Comparison of ENCODE assay signal across 23 cellular contexts in the genomic region with DNA sequence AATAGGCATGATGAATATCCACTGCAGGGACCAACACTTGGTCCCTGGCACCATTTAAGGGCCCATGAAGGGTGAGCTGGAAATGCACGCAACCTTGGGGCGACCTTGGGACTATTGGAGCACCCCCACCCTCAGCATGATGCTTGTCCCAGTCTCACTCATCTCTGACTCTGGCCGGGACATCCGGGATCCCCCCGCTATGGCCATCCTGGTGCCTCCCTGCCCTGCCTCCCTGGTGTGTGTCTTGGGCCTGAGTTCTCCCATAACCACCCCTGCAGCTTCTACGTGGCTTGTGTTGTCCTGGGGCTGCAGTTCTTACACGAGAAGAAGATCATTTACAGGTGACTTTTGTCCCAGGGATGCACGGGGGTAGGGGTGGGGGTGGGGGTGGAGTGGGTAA. TPM values are rescaled to one million over a fixed set of nuclear protein-coding genes. Genes with fewer than 3 reads are reported as not detected.
DNase-seq lines count a peak whose midpoint lies in the region; ATAC-seq, FAIRE-seq and TF ChIP-seq lines count a peak whose summit lies in the region.
"Had no signal": no experiment of that assay in that cellular context is flagged by ENCODE, and none has a peak within 500 bp of the region (broad histone marks: within the 10 kb centered on the region; RNA-seq: fewer than 3 reads in every experiment).

No MANE protein-coding gene starts in this region.

- H3K4me3 ChIP-seq in left ventricle myocardium inferior (no peak overlapping the region), kidney (ENCODE audit: low read length in 2 of 2) (no peak overlapping the region), aorta (ENCODE audit: low read length in 2 of 2) (no peak overlapping the region), BE2C (ENCODE audit: low read depth, low read length) (no peak overlapping the region)
- H3K4me3 ChIP-seq: HAP-1 had no signal

- H3K4me1 ChIP-seq in left ventricle myocardium inferior (no peaks in the 10 kb centered on the region), kidney (ENCODE audit: control insufficient read depth in 1 of 2, insufficient read depth in 1 of 2, low read depth in 1 of 2, low read length in 2 of 2) (peaks cover 0 to 2% of the 10 kb centered on the region in 2 donors), aorta (ENCODE audit: control insufficient read depth in 1 of 2, insufficient read depth in 2 of 2, low read length in 2 of 2) (no peaks in the 10 kb centered on the region), BE2C (no peaks in the 10 kb centered on the region)

- ATAC-seq in Right ventricle myocardium superior (ENCODE audit: poor library complexity) (no peak), aorta (ENCODE audit: low FRiP score) (no peak), HG02840 (IDR thresholded peaks at IDR 0.05; ENCODE audit: low FRiP score, unreplicated experiment) (no peak)
- ATAC-seq: CD8-positive, alpha-beta T cell had no signal

- WGBS in aorta, 2 donors, result 89 to 93% methylated on average over 8 of the region's 8 CpGs

- intact Hi-C loops in Right ventricle myocardium superior (cut with DNase I), result no loop called here
- intact Hi-C loops in left ventricle myocardium inferior (cut with micrococcal nuclease), result no loop called here
- intact Hi-C loops in kidney (cut with DNase I), result no loop called here
- intact Hi-C loops in aorta (cut with DNase I), result no loop called here

- H3K27ac ChIP-seq in left ventricle myocardium inferior (replicated peaks), result no peak overlapping the region
- peak overlapping the region; percentile 82 for H3K27ac ChIP-seq in RWPE1
- H3K27ac ChIP-seq in kidney (ENCODE audit: low read depth in 2 of 2, low read length in 2 of 2), result no peak overlapping the region
- no peak overlapping the region for H3K27ac ChIP-seq in aorta (ENCODE audit: low read depth in 1 of 2, low read length in 2 of 2)
- H3K27ac ChIP-seq: HL-60 had no signal

- DNase-seq in Right ventricle myocardium superior (peak; percentile 25), left ventricle myocardium inferior (no peak), RWPE1 (ENCODE audit: low spot score) (no peak), kidney (peak; percentile 39), aorta (peak; percentile 13 to 47), BE2C (no peak), NCI-H1092 (lab: John Stamatoyannopoulos, UW) (no peak)
- DNase-seq: ACHN; C1 segment of cervical spinal cord; CD8-positive, alpha-beta T cell; COR-L47; DMS153; DMS79 treated with DMSO at 0.1 percent for 48 hours; EL; GOT3; HFFc6 had no signal

- POLR2A ChIA-PET in RWPE1 (lab: Yijun Ruan, JAX; ENCODE audit: low non-redundant PET), result interaction anchor here (0.6 kb wide), 2 partner anchors 45 to 82 kb away, joined by 3 to 8 read pairs; no protein-coding TSS in a partner anchor

- no peaks in the 10 kb centered on the region for H3K27me3 ChIP-seq in left ventricle myocardium inferior (ENCODE audit: low read depth)
- H3K27me3 ChIP-seq in aorta (ENCODE audit: control insufficient read depth in 1 of 2, insufficient read depth in 2 of 2, low read length in 1 of 2), result no peaks in the 10 kb centered on the region
- no peaks in the 10 kb centered on the region for H3K27me3 ChIP-seq in BE2C

- no peak for TF ChIP-seq CTCF in left ventricle myocardium inferior (IDR thresholded peaks at IDR 0.05; ENCODE audit: borderline replicate concordance)
- no peak for TF ChIP-seq CTCF in RWPE1 (conservative IDR thresholded peaks at IDR 0.05; ENCODE audit: low read depth)
- TF ChIP-seq CTCF in kidney (IDR thresholded peaks at IDR 0.05; ENCODE audit: borderline replicate concordance, extremely low read depth, insufficient read depth), result no peak
- TF ChIP-seq CTCF in BE2C (IDR thresholded peaks at IDR 0.05; ENCODE audit: low read depth, low read length), result no peak

- H3K36me3 ChIP-seq in left ventricle myocardium inferior (peaks cover 9% of the 10 kb centered on the region), kidney (ENCODE audit: control insufficient read depth in 1 of 2, insufficient read depth in 2 of 2, low read length in 2 of 2) (no peaks in the 10 kb centered on the region), aorta (ENCODE audit: control insufficient read depth in 1 of 2, insufficient read depth in 2 of 2, low read length in 1 of 2) (no peaks in the 10 kb centered on the region), BE2C (no peaks in the 10 kb centered on the region; the same call in 1 of the 2 replicates)

- no peak overlapping the region for H3K9ac ChIP-seq in kidney (ENCODE audit: low read length in 2 of 2)

- H3K9me3 ChIP-seq in left ventricle myocardium inferior (replicated peaks), result no peaks in the 10 kb centered on the region
- H3K9me3 ChIP-seq in kidney (ENCODE audit: control insufficient read depth in 1 of 2, low read length in 2 of 2), result no peaks in the 10 kb centered on the region
- no peaks in the 10 kb centered on the region for H3K9me3 ChIP-seq in aorta (ENCODE audit: control insufficient read depth, low read length)
- H3K9me3 ChIP-seq in BE2C, result no peaks in the 10 kb centered on the region
- H3K9me3 ChIP-seq: HAP-1 had no signal

- CTCF ChIA-PET in RWPE1 (lab: Yijun Ruan, JAX), result no interaction called here

- no peak for FAIRE-seq in kidney (lab: Jason Lieb, UNC)
- FAIRE-seq: D721Med, G401.6, GM12892, GM19239 had no signal

RNA-seq across cellular contexts. Expression of a gene that starts 5.9 kb away (rescaled TPM):
- 5.4 TPM for total RNA-seq in Right ventricle myocardium superior
- 6.3 TPM for total RNA-seq in left ventricle myocardium inferior
- total RNA-seq in kidney, result 39.9 TPM
- polyA plus RNA-seq in kidney (ENCODE audit: insufficient read depth, low read depth, low replicate concordance), result 54.7 TPM
- 10 to 100 TPM; 11.2 to 13.1 TPM for total RNA-seq in aorta
- 10 to 100 TPM; 21.3 to 30.9 TPM for polyA plus RNA-seq in aorta
- 13.5 TPM for polyA plus RNA-seq in BE2C (2012; ENCODE audit: insufficient read depth, insufficient read length, low read depth)

RNA-seq across cellular contexts. Expression of a gene that starts 15.7 kb away (rescaled TPM):
- total RNA-seq in Right ventricle myocardium superior (5.7 TPM), left ventricle myocardium inferior (6.3 TPM), kidney (14.7 TPM), aorta (10 to 100 TPM in 1 of 2 donors, 1 to 10 TPM in 1; 7.1 to 11.1 TPM)
- polyA plus RNA-seq in kidney (ENCODE audit: insufficient read depth, low read depth, low replicate concordance) (3.9 TPM), aorta (1 to 10 TPM; 1.3 to 2.5 TPM)
- 8.3 TPM for polyA plus RNA-seq in BE2C (2012; ENCODE audit: insufficient read depth, insufficient read length, low read depth)

RNA-seq across cellular contexts. Expression of a gene that starts 29.0 kb away (rescaled TPM):
- total RNA-seq in Right ventricle myocardium superior (167 TPM), left ventricle myocardium inferior (168 TPM), kidney (247 TPM), aorta (100 to 1,000 TPM; 190 to 195 TPM)
- polyA plus RNA-seq in kidney (ENCODE audit: insufficient read depth, low read depth, low replicate concordance) (127 TPM), aorta (100 to 1,000 TPM in 1 of 2 donors, 10 to 100 TPM in 1; 98.5 to 167 TPM)
- 442 TPM for polyA plus RNA-seq in BE2C (2012; ENCODE audit: insufficient read depth, insufficient read length, low read depth)

RNA-seq across cellular contexts. Expression of a gene that starts 53.7 kb away (rescaled TPM):
- total RNA-seq in Right ventricle myocardium superior (57.3 TPM), left ventricle myocardium inferior (61.6 TPM), kidney (43.2 TPM), aorta (10 to 100 TPM; 29.6 to 42.9 TPM)
- polyA plus RNA-seq in kidney (ENCODE audit: insufficient read depth, low read depth, low replicate concordance) (31.1 TPM), aorta (10 to 100 TPM; 14.5 to 39.6 TPM)
- 24.4 TPM for polyA plus RNA-seq in BE2C (2012; ENCODE audit: insufficient read depth, insufficient read length, low read depth)

Comparison
In these comparisons a context has a peak if more than half of its experiments do, and no peak if none do; other contexts are left out.
1. DNase-seq: peak in Right ventricle myocardium superior (single experiment), kidney (single experiment) and aorta (2 of 2); none in left ventricle myocardium inferior (single experiment), RWPE1 (single experiment), BE2C (single experiment) and NCI-H1092 (single experiment).